17 cellular contexts compared by ENCODE assay signal in genomic region chr11:35280727-35281126, GRCh38.
DNase-seq lines count a peak whose midpoint lies in the region; ATAC-seq, FAIRE-seq and TF ChIP-seq lines count a peak whose summit lies in the region.
"Had no signal": no experiment of that assay in that cellular context is flagged by ENCODE, and none has a peak within 500 bp of the region (broad histone marks: within the 10 kb centered on the region; RNA-seq: fewer than 3 reads in every experiment).

No MANE protein-coding gene starts in this region.

- H3K9me3 ChIP-seq in HepG2 (ENCODE audit: low read length) (no peaks in the 10 kb centered on the region), right lobe of liver (no peaks in the 10 kb centered on the region), kidney (ENCODE audit: control insufficient read depth in 1 of 2, low read length in 2 of 2) (no peaks in the 10 kb centered on the region), stomach smooth muscle (ENCODE audit: control insufficient read depth in 2 of 2, low read length in 2 of 2) (no peaks in the 10 kb centered on the region), aorta (ENCODE audit: control insufficient read depth, low read length) (no peaks in the 10 kb centered on the region), GM23248 (ENCODE audit: low read depth) (no peaks in the 10 kb centered on the region)

- no peak for TF ChIP-seq EP300 in HepG2 (IDR thresholded peaks at IDR 0.05; ENCODE audit: low read depth in 2 of 2, low read length in 2 of 2)
- TF ChIP-seq EP300 in HepG2 (CRISPR knock-in tag; IDR thresholded peaks at IDR 0.05; ENCODE audit: borderline replicate concordance): no peak

- H3F3A ChIP-seq in GM23248 (ENCODE audit: insufficient read depth): 0 out of 2 replicates have a peak, but pooled peaks cover 4% of the 10 kb centered on the region

- H3K27ac ChIP-seq in HepG2 (ENCODE audit: extremely low read length, insufficient read depth, low read length): no peak overlapping the region
- no peak overlapping the region for H3K27ac ChIP-seq in right lobe of liver
- H3K27ac ChIP-seq in kidney (ENCODE audit: low read depth in 2 of 2, low read length in 2 of 2): no peak overlapping the region
- H3K27ac ChIP-seq in stomach smooth muscle (ENCODE audit: low read length): peak overlapping the region; percentile 41
- peak overlapping the region; percentile 5 to 39 for H3K27ac ChIP-seq in aorta (ENCODE audit: low read depth in 1 of 2, low read length in 2 of 2)
- no peak overlapping the region for H3K27ac ChIP-seq in GM23248
- H3K27ac ChIP-seq: RWPE1 had no signal

- H3K4me1 ChIP-seq in HepG2 (ENCODE audit: insufficient read depth, low read length) (no peaks in the 10 kb centered on the region), right lobe of liver (peaks cover 0 to 14% (median 3%) of the 10 kb centered on the region in 4 donors), kidney (ENCODE audit: control insufficient read depth in 1 of 2, insufficient read depth in 1 of 2, low read depth in 1 of 2, low read length in 2 of 2) (peaks cover 0 to 3% of the 10 kb centered on the region in 2 donors), stomach smooth muscle (ENCODE audit: control insufficient read depth, insufficient read depth, low read length) (peaks cover 32% of the 10 kb centered on the region), aorta (ENCODE audit: control insufficient read depth in 1 of 2, insufficient read depth in 2 of 2, low read length in 2 of 2) (peaks cover 2 to 8% of the 10 kb centered on the region in 2 donors), GM23248 (ENCODE audit: insufficient read depth) (peaks cover 18% of the 10 kb centered on the region)

- H3K9me2 ChIP-seq in GM23248 (ENCODE audit: insufficient read depth): no peaks in the 10 kb centered on the region

- intact Hi-C loops in HepG2 (cut with micrococcal nuclease; ENCODE audit: unreplicated experiment): no loop called here
- intact Hi-C loops in right lobe of liver (cut with DNase I): no loop called here
- intact Hi-C loops in kidney (cut with DNase I): no loop called here
- intact Hi-C loops in aorta (cut with DNase I): loop anchor here in 1 of 2 donors (10.0 kb wide), 1 partner anchor 84 kb away; no protein-coding TSS in a partner anchor

- H2AFZ ChIP-seq in HepG2 (ENCODE audit: low read length): no peak overlapping the region
- no peak overlapping the region for H2AFZ ChIP-seq in GM23248

- H3K27me3 ChIP-seq in HepG2 (ENCODE audit: control insufficient read depth in 1 of 2, insufficient read depth in 2 of 2, low read length in 2 of 2) (no peaks in the 10 kb centered on the region), right lobe of liver (no peaks in the 10 kb centered on the region), stomach smooth muscle (ENCODE audit: control insufficient read depth in 1 of 2, insufficient read depth in 2 of 2, low read length in 2 of 2) (no peaks in the 10 kb centered on the region), aorta (ENCODE audit: control insufficient read depth in 1 of 2, insufficient read depth in 2 of 2, low read length in 1 of 2) (no peaks in the 10 kb centered on the region), GM23248 (replicated peaks; ENCODE audit: insufficient read depth) (no peaks in the 10 kb centered on the region)

- TF ChIP-seq POLR2A in HepG2 (IDR thresholded peaks at IDR 0.05; ENCODE audit: insufficient read depth in 1 of 2, low read depth in 2 of 2, low read length in 2 of 2) (no peak), right lobe of liver (IDR thresholded peaks at IDR 0.05) (no peak)

- TF ChIP-seq CTCF in HepG2 (CRISPR knock-in tag; IDR thresholded peaks at IDR 0.05) (no peak), right lobe of liver (IDR thresholded peaks at IDR 0.05) (no peak), kidney (IDR thresholded peaks at IDR 0.05; ENCODE audit: borderline replicate concordance, extremely low read depth, insufficient read depth) (no peak)

- DNase-seq in HepG2 (ENCODE audit: low spot score) (no peak), right lobe of liver (no peak), kidney (peak; percentile 52), aorta (no peak), DMS153 treated with DMSO at 0.1 percent for 48 hours (lab: John Stamatoyannopoulos, UW; ENCODE audit: unreplicated experiment) (no peak), GM23248 (no peak)
- DNase-seq: AML-193, DMS79, NCI-H1694, NCI-H2107, NCI-H345 had no signal

- CTCF ChIA-PET in HepG2 (lab: Yijun Ruan, JAX; ENCODE audit: low intra/inter-chr PET ratio, low total read pairs): no interaction called here

- FAIRE-seq in HepG2 (lab: Jason Lieb, UNC) (no peak), kidney (lab: Jason Lieb, UNC) (no peak)
- FAIRE-seq: GM12878, GM19239 had no signal

- POLR2A ChIA-PET in HepG2 (lab: Yijun Ruan, JAX): no interaction called here

- H3K4me2 ChIP-seq in HepG2 (ENCODE audit: low read depth, low read length) (no peak overlapping the region), GM23248 (ENCODE audit: unreplicated experiment) (no peak overlapping the region)

- 96% methylated on average over 7 of the region's 7 CpGs for WGBS in HepG2 (ENCODE audit: low lambda C conversion rate)
- 56% methylated on average over 1 of the region's 7 CpGs for WGBS in right lobe of liver (ENCODE audit: insufficient coverage, low coverage, low lambda C conversion rate, missing lambda C conversion rate)
- WGBS in aorta, 2 donors: 64 to 76% methylated on average over 7 of the region's 7 CpGs
- 85 to 87% methylated on average over 7 of the region's 7 CpGs for WGBS in GM23248 (ENCODE audit: low coverage in 1 of 2, low lambda C conversion rate in 2 of 2, missing lambda C conversion rate in 2 of 2), 2 experiments

- H3K4me3 ChIP-seq in HepG2 (replicated peaks in 1 of 3; ENCODE audit: insufficient read depth in 1 of 3, low read depth in 2 of 3, low read length in 3 of 3): no peak overlapping the region
- H3K4me3 ChIP-seq in right lobe of liver: no peak overlapping the region
- no peak overlapping the region for H3K4me3 ChIP-seq in kidney (ENCODE audit: low read length in 2 of 2)
- H3K4me3 ChIP-seq in stomach smooth muscle (ENCODE audit: low read length in 2 of 2): no peak overlapping the region
- H3K4me3 ChIP-seq in aorta (ENCODE audit: low read length in 2 of 2): no peak overlapping the region
- H3K4me3 ChIP-seq in GM23248: no peak overlapping the region
- H3K4me3 ChIP-seq: GM12878 had no signal

- H4K20me1 ChIP-seq in HepG2 (ENCODE audit: insufficient read depth, low read length): no peaks in the 10 kb centered on the region
- no peaks in the 10 kb centered on the region for H4K20me1 ChIP-seq in GM23248 (ENCODE audit: insufficient read depth)

- no TSS peak for BruUV-seq in HepG2 (replicated peaks; lab: Mats Ljungman, UMichigan)

- no peak for TF ChIP-seq RAD21 in HepG2 (CRISPR knock-in tag; IDR thresholded peaks at IDR 0.05)

- no peak overlapping the region for H3K9ac ChIP-seq in HepG2 (ENCODE audit: insufficient read depth, low read depth, low read length)
- H3K9ac ChIP-seq in kidney (ENCODE audit: low read length in 2 of 2): no peak overlapping the region
- no peak overlapping the region for H3K9ac ChIP-seq in stomach smooth muscle (ENCODE audit: low read length in 2 of 2)
- no peak overlapping the region for H3K9ac ChIP-seq in GM23248

- in situ Hi-C loops in HepG2 (cut with HindIII; ENCODE audit: extremely low pct_ligation_motif_present, low pct_unique_long_range_greater_than_20kb) (no loop called here), GM23248 (cut with MboI) (no loop called here)

- ATAC-seq in HepG2 (0 out of 3 replicates have a peak, but pooled peaks have one; percentile 33), right lobe of liver (no peak), aorta (ENCODE audit: low FRiP score) (peak; percentile 5), HG03520 (IDR thresholded peaks at IDR 0.05; ENCODE audit: unreplicated experiment) (no peak)
- ATAC-seq: GM12878, HCT116 had no signal

- H3K79me2 ChIP-seq in HepG2 (ENCODE audit: insufficient read depth, low read length): no peaks in the 10 kb centered on the region
- no peaks in the 10 kb centered on the region for H3K79me2 ChIP-seq in GM23248 (ENCODE audit: insufficient read depth)

- H3K36me3 ChIP-seq in HepG2 (replicated peaks in 1 of 2; ENCODE audit: control insufficient read depth in 1 of 2, insufficient read depth in 2 of 2, low read length in 2 of 2): peaks cover 0 to 9% of the 10 kb centered on the region in 2 experiments; a peak in 2 of 5 replicates
- H3K36me3 ChIP-seq in right lobe of liver: peaks cover 0 to 20% (median 0%) of the 10 kb centered on the region in 4 donors
- no peaks in the 10 kb centered on the region for H3K36me3 ChIP-seq in kidney (ENCODE audit: control insufficient read depth in 1 of 2, insufficient read depth in 2 of 2, low read length in 2 of 2)
- H3K36me3 ChIP-seq in stomach smooth muscle (ENCODE audit: control insufficient read depth in 2 of 2, insufficient read depth in 2 of 2, low read length in 2 of 2): no peaks in the 10 kb centered on the region
- no peaks in the 10 kb centered on the region for H3K36me3 ChIP-seq in aorta (ENCODE audit: control insufficient read depth in 1 of 2, insufficient read depth in 2 of 2, low read length in 1 of 2)
- no peaks in the 10 kb centered on the region for H3K36me3 ChIP-seq in GM23248 (ENCODE audit: low read depth)

TF ChIP-seq in HepG2, 621 proteins besides CTCF, POLR2A, EP300 and RAD21:
- no peak for TF ChIP-seq ZFY (CRISPR knock-in tag; IDR thresholded peaks at IDR 0.05)
- TF ChIP-seq SMARCC2 (IDR thresholded peaks at IDR 0.05): no peak
- TF ChIP-seq RARA (CRISPR knock-in tag; IDR thresholded peaks at IDR 0.05): no peak
- no peak for TF ChIP-seq ZNF282 (IDR thresholded peaks at IDR 0.05; ENCODE audit: partially characterized antibody)
- TF ChIP-seq DNMT3B (CRISPR knock-in tag; conservative IDR thresholded peaks at IDR 0.05): no peak
- TF ChIP-seq ARID3A (IDR thresholded peaks at IDR 0.05; ENCODE audit: low read depth, low read length): no peak
- TF ChIP-seq ZNF260 (CRISPR knock-in tag; IDR thresholded peaks at IDR 0.05; ENCODE audit: borderline replicate concordance, low read depth): no peak

Comparison
In these comparisons a context has a peak if more than half of its experiments do, and no peak if none do; other contexts are left out.
1. ATAC-seq: peak in HepG2 (single experiment) and aorta (single experiment); none in right lobe of liver (0 of 4) and HG03520 (single experiment).
2. H3K27ac ChIP-seq: peak in stomach smooth muscle (single experiment) and aorta (2 of 2); none in HepG2 (single experiment), right lobe of liver (0 of 3), kidney (0 of 2) and GM23248 (single experiment).